Comparison of ENCODE assay signal across 8 cellular contexts in genomic region chr17:27456681-27457404, GRCh38. TPM values are rescaled to one million over a fixed set of nuclear protein-coding genes. Genes with fewer than 3 reads are reported as not detected.
A peak's percentile ranks its signal among the peaks of the same experiment; 100 is the strongest.
DNase-seq lines count a peak whose midpoint lies in the region; ATAC-seq, FAIRE-seq and TF ChIP-seq lines count a peak whose summit lies in the region.

No MANE protein-coding gene starts in this region.

- H3K36me3 Mint-ChIP-seq in activated CD4-positive, alpha-beta memory T cell treated with anti-CD3 and anti-CD28 coated beads for 36 hours = peaks cover 3% of the 10 kb centered on the region

- peaks cover 46% of the 10 kb centered on the region for H3K4me1 Mint-ChIP-seq in activated CD4-positive, alpha-beta memory T cell treated with anti-CD3 and anti-CD28 coated beads for 36 hours (ENCODE audit: low read depth)

- peak overlapping the region; percentile 80 for H3K27ac Mint-ChIP-seq in activated CD4-positive, alpha-beta memory T cell treated with anti-CD3 and anti-CD28 coated beads for 36 hours

- no peaks in the 10 kb centered on the region for H3K27me3 Mint-ChIP-seq in activated CD4-positive, alpha-beta memory T cell treated with anti-CD3 and anti-CD28 coated beads for 36 hours

- WGBS in heart right ventricle, 2 donors = 4 to 7% methylated on average over 58 of the region's 58 CpGs
- 3 to 4% methylated on average over 58 of the region's 58 CpGs for WGBS in sigmoid colon, 2 donors

- DNase-seq in cardiac muscle cell (ENCODE audit: low read depth in 1 of 2, low spot score in 1 of 2) (no peak), cardiac septum (ENCODE audit: low spot score) (no peak), heart right ventricle (peak; percentile 23 to 30), sigmoid colon (peak; percentile 72), H54 (ENCODE audit: insufficient read length, low spot score) (no peak), DMS 273 (lab: John Stamatoyannopoulos, UW; ENCODE audit: unreplicated experiment) (no peak)
- no peak for DNase-seq in activated CD4-positive, alpha-beta memory T cell treated with anti-CD3 and anti-CD28 coated beads for 36 hours
- DNase-seq in stimulated activated CD4-positive, alpha-beta T cell treated with anti-CD3 and anti-CD28 coated beads, Interleukin-4, amount 100 ng/mL, for 1 hour = no peak

- no peaks in the 10 kb centered on the region for H3K27me3 ChIP-seq in cardiac muscle cell
- H3K27me3 ChIP-seq in heart right ventricle = no peaks in the 10 kb centered on the region
- H3K27me3 ChIP-seq in sigmoid colon = no peaks in the 10 kb centered on the region

- CTCF ChIA-PET in activated CD4-positive, alpha-beta memory T cell treated with anti-CD3 and anti-CD28 coated beads for 36 hours (lab: Charles Lee) = interaction anchor here (1.2 to 7.6 kb wide), 12 partner anchors 8 to 144 kb away, joined by 3 to 56 read pairs (median 8); no protein-coding TSS in a partner anchor

- peak overlapping the region; percentile 92 for H3K4me3 Mint-ChIP-seq in activated CD4-positive, alpha-beta memory T cell treated with anti-CD3 and anti-CD28 coated beads for 36 hours

- POLR2A ChIA-PET in activated CD4-positive, alpha-beta memory T cell treated with anti-CD3 and anti-CD28 coated beads for 36 hours (lab: Charles Lee) = interaction anchor here (1.1 to 3.7 kb wide), 5 partner anchors 9 to 162 kb away, joined by 3 to 26 read pairs (median 9); no protein-coding TSS in a partner anchor

- H3K9me3 Mint-ChIP-seq in activated CD4-positive, alpha-beta memory T cell treated with anti-CD3 and anti-CD28 coated beads for 36 hours = no peaks in the 10 kb centered on the region

- peak in 4 of 8 donors; percentile 3 to 56 (median 30) for ATAC-seq in heart right ventricle

- intact Hi-C loops in cardiac septum (cut with DNase I) = loop anchor here (1.0 to 10.0 kb wide), 3 partner anchors 72 to 143 kb away; no protein-coding TSS in a partner anchor
- intact Hi-C loops in activated CD4-positive, alpha-beta memory T cell treated with anti-CD3 and anti-CD28 coated beads for 36 hours (cut with micrococcal nuclease) = loop anchor here (1.0 to 5.0 kb wide), 3 partner anchors 9 to 70 kb away; no protein-coding TSS in a partner anchor
- intact Hi-C loops in heart right ventricle (cut with DNase I) = loop anchor here (2.0 to 10.0 kb wide), 13 partner anchors 98 to 222 kb away; no protein-coding TSS in a partner anchor
- intact Hi-C loops in sigmoid colon (cut with DNase I) = loop anchor here (1.0 to 10.0 kb wide), 5 partner anchors 72 to 220 kb away; no protein-coding TSS in a partner anchor

- TF ChIP-seq POLR2A in sigmoid colon (IDR thresholded peaks at IDR 0.05) (no peak), H54 (IDR thresholded peaks at IDR 0.05; ENCODE audit: low read depth, low read length) (no peak)

- H3K27ac ChIP-seq in cardiac muscle cell = no peak overlapping the region
- peak overlapping the region; percentile 32 to 88 (median 80) for H3K27ac ChIP-seq in heart right ventricle
- H3K27ac ChIP-seq in sigmoid colon = peak overlapping the region; percentile 86 to 93 (median 89)

- FAIRE-seq in H54 (lab: Jason Lieb, UNC) = no peak

- H3K9me3 ChIP-seq in cardiac muscle cell (ENCODE audit: low read depth) (no peaks in the 10 kb centered on the region), heart right ventricle (no peaks in the 10 kb centered on the region), sigmoid colon (no peaks in the 10 kb centered on the region)

- H3K36me3 ChIP-seq in cardiac muscle cell (no peaks in the 10 kb centered on the region), heart right ventricle (no peaks in the 10 kb centered on the region), sigmoid colon (no peaks in the 10 kb centered on the region)

- H3K4me1 ChIP-seq in cardiac muscle cell (ENCODE audit: low read depth) (peaks cover 16% of the 10 kb centered on the region), heart right ventricle (peaks cover 8 to 42% (median 23%) of the 10 kb centered on the region in 9 donors), sigmoid colon (peaks cover 0 to 42% (median 28%) of the 10 kb centered on the region in 4 donors)

- TF ChIP-seq CTCF in cardiac muscle cell (IDR thresholded peaks at IDR 0.05; ENCODE audit: low read depth, low read length) = no peak
- no peak for TF ChIP-seq CTCF in heart right ventricle (IDR thresholded peaks at IDR 0.05)
- no peak for TF ChIP-seq CTCF in sigmoid colon (IDR thresholded peaks at IDR 0.05)

- TF ChIP-seq EP300 in sigmoid colon (IDR thresholded peaks at IDR 0.05) = no peak

- H3K4me3 ChIP-seq in cardiac muscle cell = peak overlapping the region; percentile 86
- H3K4me3 ChIP-seq in heart right ventricle = peak overlapping the region; percentile 45 to 91 (median 88)
- H3K4me3 ChIP-seq in sigmoid colon = peak overlapping the region; percentile 64 to 90 (median 81)

RNA-seq across cellular contexts. Expression of gene KSR1, which starts 0.6 kb away (rescaled TPM):
- total RNA-seq in cardiac muscle cell (19.8 and 29.0 TPM in 2 replicates), cardiac septum (13.6 TPM), heart right ventricle (10 to 100 TPM in 5 of 10 donors, 1 to 10 TPM in 5; 5.6 to 19.6 (median 8.6) TPM), sigmoid colon (10 to 100 TPM; 13.8 to 25.8 (median 18.9) TPM)
- polyA plus RNA-seq in cardiac muscle cell (13.8 and 15.7 TPM in 2 replicates), heart right ventricle (10 to 100 TPM in 1 of 2 donors, 1 to 10 TPM in 1; 6.0 to 10.1 TPM), sigmoid colon (10 to 100 TPM in 1 of 3 donors, 1 to 10 TPM in 2; 4.2 to 21.2 (median 8.8) TPM)
- total RNA-seq in activated CD4-positive, alpha-beta memory T cell treated with anti-CD3 and anti-CD28 coated beads for 36 hours = 10 to 100 TPM; 55.0 to 60.8 TPM

Comparison
In these comparisons a context has a peak if more than half of its experiments do, and no peak if none do; other contexts are left out.
1. DNase-seq: peak in heart right ventricle (2 of 2) and sigmoid colon (single experiment); none in cardiac muscle cell (0 of 2), cardiac septum (single experiment), activated CD4-positive, alpha-beta memory T cell treated with anti-CD3 and anti-CD28 coated beads for 36 hours (single experiment), H54 (single experiment), DMS 273 (single experiment) and stimulated activated CD4-positive, alpha-beta T cell treated with anti-CD3 and anti-CD28 coated beads, Interleukin-4, amount 100 ng/mL, for 1 hour (single experiment).
2. Peak in every context shown above with its lines, with median percentiles within 50 percentile points of each other: H3K4me3 ChIP-seq.